Comparison of ENCODE assay signal across 1 cellular context in the genomic region with DNA sequence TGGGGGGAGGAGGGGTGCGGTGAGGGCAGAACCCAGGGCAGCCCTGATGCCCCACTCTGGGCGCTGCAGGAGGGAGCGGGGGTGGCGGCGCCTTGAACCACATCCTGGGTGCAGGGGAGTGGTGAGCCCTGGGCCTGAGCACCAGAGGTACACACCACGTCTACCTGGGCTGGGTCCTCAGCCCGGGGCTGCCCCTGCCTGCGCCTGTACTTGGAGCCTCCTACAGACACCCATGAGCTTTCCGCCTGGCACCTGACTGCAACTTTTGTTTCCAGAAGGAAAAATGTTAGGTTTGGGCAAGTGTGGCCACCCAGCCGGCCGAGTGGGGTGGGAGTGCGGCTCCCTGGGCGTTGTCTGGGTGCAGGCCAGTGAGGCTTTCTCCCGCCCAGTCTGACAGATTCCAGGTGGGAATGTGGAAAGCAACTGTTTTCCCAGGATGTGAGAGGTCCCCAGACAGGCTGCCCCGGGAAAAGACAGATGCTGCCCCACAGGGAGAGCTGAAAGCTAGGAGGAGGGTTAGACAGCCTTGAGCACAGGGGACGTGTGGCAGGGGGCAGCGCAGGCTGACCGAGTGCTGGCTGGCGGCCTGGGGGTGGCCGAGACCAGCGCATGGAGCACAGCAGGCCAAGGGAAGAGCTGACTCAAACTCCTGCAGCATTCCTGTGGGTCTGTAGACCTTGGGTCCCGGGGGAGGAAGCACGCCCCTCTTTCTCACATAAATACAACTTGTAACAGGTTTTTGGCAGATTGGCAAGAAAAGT.
TF ChIP-seq lines count a peak whose summit lies in the region.

No MANE protein-coding gene starts in this region.

TF ChIP-seq in K562, 482 proteins besides CTCF, POLR2A, EP300 and RAD21 (continued from another document):
- TF ChIP-seq POLR2G (IDR thresholded peaks at IDR 0.05; ENCODE audit: low read depth, low read length) (0 out of 2 replicates have a peak, but pooled peaks have one; percentile 46), HMGN3 (IDR thresholded peaks at IDR 0.05; ENCODE audit: borderline replicate concordance, extremely low read depth, insufficient read length, low read depth, low read length) (peak; percentile 5), KLF13 (tag; IDR thresholded peaks at IDR 0.05; ENCODE audit: borderline replicate concordance, low read depth) (0 out of 2 replicates have a peak, but pooled peaks have one; percentile 9), JUNB (CRISPR knock-in tag; conservative IDR thresholded peaks at IDR 0.05) (no peak), SMARCA5 (IDR thresholded peaks at IDR 0.05) (no peak), TAL1 (IDR thresholded peaks at IDR 0.05) (no peak), WHSC1 (IDR thresholded peaks at IDR 0.05; ENCODE audit: low read length) (peak; percentile 65), RB1 (IDR thresholded peaks at IDR 0.05; ENCODE audit: low read depth) (no peak), ZBTB7A (IDR thresholded peaks at IDR 0.05; ENCODE audit: borderline replicate concordance, control insufficient read depth, low read depth, low read length) (peak; percentile 16; the same call in 1 of the 2 replicates), ZNF316 (IDR thresholded peaks at IDR 0.05) (no peak), MXI1 (IDR thresholded peaks at IDR 0.05; ENCODE audit: low read depth, low read length) (no peak), ZNF561 (CRISPR knock-in tag; conservative IDR thresholded peaks at IDR 0.05) (no peak), TOE1 (IDR thresholded peaks at IDR 0.05; ENCODE audit: borderline replicate concordance) (no peak), TOE1 (CRISPR knock-in tag; IDR thresholded peaks at IDR 0.05; ENCODE audit: borderline replicate concordance, low read depth) (no peak), HMBOX1 (IDR thresholded peaks at IDR 0.05) (no peak), EZH2 (IDR thresholded peaks at IDR 0.05; ENCODE audit: borderline replicate concordance, low read depth, low read length) (no peak)
- TF ChIP-seq, protein P1, sequence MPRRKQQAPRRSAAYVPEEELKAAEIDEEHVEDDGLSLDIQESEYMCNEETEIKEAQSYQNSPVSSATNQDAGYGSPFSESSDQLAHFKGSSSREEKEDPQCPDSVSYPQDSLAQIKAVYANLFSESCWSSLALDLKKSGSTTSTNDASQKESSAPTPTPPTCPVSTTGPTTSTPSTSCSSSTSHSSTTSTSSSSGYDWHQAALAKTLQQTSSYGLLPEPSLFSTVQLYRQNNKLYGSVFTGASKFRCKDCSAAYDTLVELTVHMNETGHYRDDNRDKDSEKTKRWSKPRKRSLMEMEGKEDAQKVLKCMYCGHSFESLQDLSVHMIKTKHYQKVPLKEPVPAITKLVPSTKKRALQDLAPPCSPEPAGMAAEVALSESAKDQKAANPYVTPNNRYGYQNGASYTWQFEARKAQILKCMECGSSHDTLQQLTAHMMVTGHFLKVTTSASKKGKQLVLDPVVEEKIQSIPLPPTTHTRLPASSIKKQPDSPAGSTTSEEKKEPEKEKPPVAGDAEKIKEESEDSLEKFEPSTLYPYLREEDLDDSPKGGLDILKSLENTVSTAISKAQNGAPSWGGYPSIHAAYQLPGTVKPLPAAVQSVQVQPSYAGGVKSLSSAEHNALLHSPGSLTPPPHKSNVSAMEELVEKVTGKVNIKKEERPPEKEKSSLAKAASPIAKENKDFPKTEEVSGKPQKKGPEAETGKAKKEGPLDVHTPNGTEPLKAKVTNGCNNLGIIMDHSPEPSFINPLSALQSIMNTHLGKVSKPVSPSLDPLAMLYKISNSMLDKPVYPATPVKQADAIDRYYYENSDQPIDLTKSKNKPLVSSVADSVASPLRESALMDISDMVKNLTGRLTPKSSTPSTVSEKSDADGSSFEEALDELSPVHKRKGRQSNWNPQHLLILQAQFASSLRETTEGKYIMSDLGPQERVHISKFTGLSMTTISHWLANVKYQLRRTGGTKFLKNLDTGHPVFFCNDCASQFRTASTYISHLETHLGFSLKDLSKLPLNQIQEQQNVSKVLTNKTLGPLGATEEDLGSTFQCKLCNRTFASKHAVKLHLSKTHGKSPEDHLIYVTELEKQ (CRISPR knock-in tag; IDR thresholded peaks at IDR 0.05) = no peak
- TF ChIP-seq, protein P2, sequence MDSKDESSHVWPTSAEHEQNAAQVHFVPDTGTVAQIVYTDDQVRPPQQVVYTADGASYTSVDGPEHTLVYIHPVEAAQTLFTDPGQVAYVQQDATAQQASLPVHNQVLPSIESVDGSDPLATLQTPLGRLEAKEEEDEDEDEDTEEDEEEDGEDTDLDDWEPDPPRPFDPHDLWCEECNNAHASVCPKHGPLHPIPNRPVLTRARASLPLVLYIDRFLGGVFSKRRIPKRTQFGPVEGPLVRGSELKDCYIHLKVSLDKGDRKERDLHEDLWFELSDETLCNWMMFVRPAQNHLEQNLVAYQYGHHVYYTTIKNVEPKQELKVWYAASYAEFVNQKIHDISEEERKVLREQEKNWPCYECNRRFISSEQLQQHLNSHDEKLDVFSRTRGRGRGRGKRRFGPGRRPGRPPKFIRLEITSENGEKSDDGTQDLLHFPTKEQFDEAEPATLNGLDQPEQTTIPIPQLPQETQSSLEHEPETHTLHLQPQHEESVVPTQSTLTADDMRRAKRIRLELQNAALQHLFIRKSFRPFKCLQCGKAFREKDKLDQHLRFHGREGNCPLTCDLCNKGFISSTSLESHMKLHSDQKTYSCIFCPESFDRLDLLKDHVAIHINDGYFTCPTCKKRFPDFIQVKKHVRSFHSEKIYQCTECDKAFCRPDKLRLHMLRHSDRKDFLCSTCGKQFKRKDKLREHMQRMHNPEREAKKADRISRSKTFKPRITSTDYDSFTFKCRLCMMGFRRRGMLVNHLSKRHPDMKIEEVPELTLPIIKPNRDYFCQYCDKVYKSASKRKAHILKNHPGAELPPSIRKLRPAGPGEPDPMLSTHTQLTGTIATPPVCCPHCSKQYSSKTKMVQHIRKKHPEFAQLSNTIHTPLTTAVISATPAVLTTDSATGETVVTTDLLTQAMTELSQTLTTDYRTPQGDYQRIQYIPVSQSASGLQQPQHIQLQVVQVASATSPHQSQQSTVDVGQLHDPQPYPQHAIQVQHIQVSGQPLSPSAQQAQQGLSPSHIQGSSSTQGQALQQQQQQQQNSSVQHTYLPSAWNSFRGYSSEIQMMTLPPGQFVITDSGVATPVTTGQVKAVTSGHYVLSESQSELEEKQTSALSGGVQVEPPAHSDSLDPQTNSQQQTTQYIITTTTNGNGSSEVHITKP (IDR thresholded peaks at IDR 0.05; ENCODE audit: partially characterized antibody) = peak; percentile 8
